In genomic region chr9:135821733-135822382, GRCh38 we compare ENCODE assay signal across 17 cellular contexts.
"Had no signal": no experiment of that assay in that cellular context is flagged by ENCODE, and none has a peak within 500 bp of the region (broad histone marks: within the 10 kb centered on the region; RNA-seq: fewer than 3 reads in every experiment).

No MANE protein-coding gene starts in this region.

- H3K27me3 Mint-ChIP-seq: activated CD4-positive, alpha-beta memory T cell treated with anti-CD3 and anti-CD28 coated beads for 36 hours; activated CD4-positive, alpha-beta T cell treated with anti-CD3 and anti-CD28 coated beads for 36 hours; activated naive CD8-positive, alpha-beta T cell treated with anti-CD3 and anti-CD28 coated beads, Interleukin-2, amount 10 ng/mL, durations not matched to agents 7 days and 5 days; naive B cell; stimulated activated memory B cell treated with anti-CD40 and anti-IgM and Interleukin-4, amounts not matched to agents 10 μg/mL and 1 μg/mL and 100 μg/mL, for 72 hours had no signal

- H3K9me3 Mint-ChIP-seq: activated CD4-positive, alpha-beta memory T cell treated with anti-CD3 and anti-CD28 coated beads for 36 hours; activated naive CD8-positive, alpha-beta T cell treated with anti-CD3 and anti-CD28 coated beads, Interleukin-2, amount 10 ng/mL, durations not matched to agents 7 days and 5 days; endodermal cell; naive B cell; stimulated activated memory B cell treated with anti-CD40 and anti-IgM and Interleukin-4, amounts not matched to agents 10 μg/mL and 1 μg/mL and 100 μg/mL, for 72 hours; T-helper 1 cell treated with Interleukin-12 subunit alpha and Interleukin-12 subunit beta and Interleukin-4 antibody, amounts not matched to agents 30 μg/mL and 1 μg/mL, for 36 hours had no signal

- H3K4me3 Mint-ChIP-seq: activated CD4-positive, alpha-beta memory T cell treated with anti-CD3 and anti-CD28 coated beads for 36 hours; activated CD4-positive, alpha-beta T cell treated with anti-CD3 and anti-CD28 coated beads for 36 hours; activated naive CD8-positive, alpha-beta T cell treated with anti-CD3 and anti-CD28 coated beads, Interleukin-2, amount 10 ng/mL, durations not matched to agents 7 days and 5 days; endodermal cell; naive B cell; stimulated activated memory B cell treated with anti-CD40 and anti-IgM and Interleukin-4, amounts not matched to agents 10 μg/mL and 1 μg/mL and 100 μg/mL, for 72 hours; T-helper 1 cell treated with Interleukin-12 subunit alpha and Interleukin-12 subunit beta and Interleukin-4 antibody, amounts not matched to agents 30 μg/mL and 1 μg/mL, for 36 hours had no signal

- ATAC-seq: activated CD4-positive, alpha-beta T cell treated with anti-CD3 and anti-CD28 coated beads for 36 hours; foreskin keratinocyte; left lobe of liver; mucosa of descending colon; stimulated activated memory B cell treated with anti-CD40 and anti-IgM and Interleukin-4, amounts not matched to agents 10 μg/mL and 1 μg/mL and 100 μg/mL, for 72 hours had no signal

- H3K27me3 ChIP-seq: foreskin keratinocyte, sigmoid colon, spleen had no signal

- H3K27ac Mint-ChIP-seq: activated CD4-positive, alpha-beta memory T cell treated with anti-CD3 and anti-CD28 coated beads for 36 hours; activated CD4-positive, alpha-beta T cell treated with anti-CD3 and anti-CD28 coated beads for 36 hours; activated naive CD8-positive, alpha-beta T cell treated with anti-CD3 and anti-CD28 coated beads, Interleukin-2, amount 10 ng/mL, durations not matched to agents 7 days and 5 days; endodermal cell; stimulated activated memory B cell treated with anti-CD40 and anti-IgM and Interleukin-4, amounts not matched to agents 10 μg/mL and 1 μg/mL and 100 μg/mL, for 72 hours; T-helper 1 cell treated with Interleukin-12 subunit alpha and Interleukin-12 subunit beta and Interleukin-4 antibody, amounts not matched to agents 30 μg/mL and 1 μg/mL, for 36 hours had no signal

- H3K9me3 ChIP-seq: mucosa of descending colon, sigmoid colon, spleen had no signal

- H3K4me1 ChIP-seq: foreskin keratinocyte, parathyroid adenoma, sigmoid colon, spleen had no signal

- H3K27ac ChIP-seq: foreskin keratinocyte, parathyroid adenoma, sigmoid colon, spleen, VCaP had no signal

- DNase-seq: activated CD4-positive, alpha-beta memory T cell treated with anti-CD3 and anti-CD28 coated beads for 36 hours; activated CD4-positive, alpha-beta T cell treated with anti-CD3 and anti-CD28 coated beads for 36 hours; activated naive CD8-positive, alpha-beta T cell treated with anti-CD3 and anti-CD28 coated beads, Interleukin-2, amount 10 ng/mL, durations not matched to agents 7 days and 5 days; amygdala; caudate nucleus; endodermal cell; foreskin keratinocyte; mucosa of descending colon; naive B cell; sigmoid colon; spleen; stimulated activated CD4-positive, alpha-beta T cell treated with anti-CD3 and anti-CD28 coated beads, Interleukin-4, amount 100 ng/mL, for 4 hours had no signal

- H3K4me1 Mint-ChIP-seq: activated naive CD8-positive, alpha-beta T cell treated with anti-CD3 and anti-CD28 coated beads, Interleukin-2, amount 10 ng/mL, durations not matched to agents 7 days and 5 days; endodermal cell; stimulated activated memory B cell treated with anti-CD40 and anti-IgM and Interleukin-4, amounts not matched to agents 10 μg/mL and 1 μg/mL and 100 μg/mL, for 72 hours had no signal

- H3K4me3 ChIP-seq: mucosa of descending colon, sigmoid colon, spleen had no signal
